Comparison of ENCODE assay signal across 8 cellular contexts in the genomic region with DNA sequence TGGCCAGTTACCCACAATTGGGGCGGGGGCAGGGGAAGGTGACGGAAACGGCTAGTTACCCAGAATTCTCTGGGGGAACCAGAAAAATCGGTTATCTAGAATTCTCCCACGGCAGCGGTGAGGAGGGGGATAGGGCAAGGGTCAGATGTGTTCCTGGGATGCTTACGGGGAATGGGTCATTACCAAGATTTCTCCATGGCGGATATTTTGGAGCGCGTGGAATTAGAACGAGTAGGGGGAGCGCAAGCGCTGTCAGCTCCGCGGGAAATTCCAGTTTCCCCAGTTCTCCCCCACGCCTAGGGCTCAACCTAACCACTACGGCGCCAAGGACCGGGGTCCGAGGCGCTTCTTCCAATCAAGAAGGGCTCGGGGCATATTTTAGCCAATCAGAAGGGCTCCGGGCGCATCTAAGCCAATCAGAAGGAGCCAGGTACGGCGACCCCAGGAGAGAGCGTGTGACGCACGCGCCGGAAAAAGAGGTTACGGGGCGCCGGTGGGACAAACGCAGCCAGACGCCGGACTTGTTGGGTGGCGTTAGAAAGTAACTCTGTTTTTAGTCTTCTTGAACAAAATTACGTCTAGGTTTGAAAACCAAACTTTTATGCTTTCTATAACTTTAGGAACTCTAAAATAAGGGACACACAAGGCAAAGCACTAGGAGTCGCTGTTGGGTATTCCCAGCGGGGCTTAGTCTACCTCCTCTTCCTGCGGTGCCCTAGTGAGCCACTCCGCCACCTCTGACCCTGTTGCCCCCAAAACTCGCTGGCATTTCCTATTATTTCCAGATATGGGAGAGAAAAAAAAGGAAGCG. TPM values are rescaled to one million over a fixed set of nuclear protein-coding genes. Genes with fewer than 3 reads are reported as not detected.
A peak's percentile ranks its signal among the peaks of the same experiment; 100 is the strongest.
DNase-seq lines count a peak whose midpoint lies in the region; ATAC-seq, FAIRE-seq and TF ChIP-seq lines count a peak whose summit lies in the region.

TSS of gene PAN2 (minus strand) at position 322 of the 811 bp plus-strand sequence. CDS start 906 bp downstream, outside the sequence.

- H3K4me3 Mint-ChIP-seq in activated CD4-positive, alpha-beta T cell treated with anti-CD3 and anti-CD28 coated beads for 36 hours = peak within 1 kb of the TSS; percentile 83

- intact Hi-C loops in activated CD4-positive, alpha-beta T cell treated with anti-CD3 and anti-CD28 coated beads for 36 hours (cut with DNase I, micrococcal nuclease) = loop anchor here (1.0 to 10.0 kb wide), 14 partner anchors 18 to 751 kb away; partner anchors contain the start of genes CS (in 2 of the 2), STAT2 (in 2 of the 2), ANKRD52 (in 1 of the 2) and COQ10A (in 1 of the 2)

- no peaks in the 10 kb centered on the region for H3K36me3 ChIP-seq in BJ (ENCODE audit: control insufficient read depth, insufficient read depth, low read length)

- no peaks in the 10 kb centered on the region for H3K27me3 ChIP-seq in BJ (ENCODE audit: control insufficient read depth, insufficient read depth, low read length)

- DNase-seq in BJ (ENCODE audit: low read depth) (peak; percentile 84), GM19239 (ENCODE audit: insufficient read length, low spot score) (peak; percentile 94), NCI-H524 (lab: John Stamatoyannopoulos, UW) (peak; percentile 92 to 93), choroid plexus epithelial cell (ENCODE audit: low read depth) (peak; percentile 98), kidney tubule cell (ENCODE audit: low spot score) (peak; percentile 99)
- DNase-seq in activated CD4-positive, alpha-beta T cell treated with anti-CD3 and anti-CD28 coated beads for 36 hours = peak; percentile 96
- peak; percentile 71 to 93 (median 82) for DNase-seq in stimulated activated CD4-positive, alpha-beta T cell treated with anti-CD3 and anti-CD28 coated beads, Interleukin-1b, Interleukin-23, amount 100 ng/mL, for 24 hours (ENCODE audit: low read depth in 4 of 4, low spot score in 1 of 4)

- H3K4me1 Mint-ChIP-seq in activated CD4-positive, alpha-beta T cell treated with anti-CD3 and anti-CD28 coated beads for 36 hours = peaks cover 37% of the 10 kb centered on the region

- peak; percentile 92 for ATAC-seq in HG03457 (IDR thresholded peaks at IDR 0.05; ENCODE audit: unreplicated experiment)
- peak; percentile 88 for ATAC-seq in activated CD4-positive, alpha-beta T cell treated with anti-CD3 and anti-CD28 coated beads for 36 hours

- POLR2A ChIA-PET in BJ (lab: Charles Lee) = interaction anchor here (0.7 to 1.0 kb wide), 3 partner anchors 19 to 228 kb away, joined by 3 to 5 read pairs (median 4); partner anchors contain the start of gene CNPY2
- POLR2A ChIA-PET in activated CD4-positive, alpha-beta T cell treated with anti-CD3 and anti-CD28 coated beads for 36 hours (lab: Charles Lee) = interaction anchor here (0.5 to 2.2 kb wide), 4 partner anchors 14 to 69 kb away, joined by 7 to 10 read pairs (median 9); partner anchors contain the start of genes CNPY2 and STAT2

- FAIRE-seq in GM19239 (lab: Jason Lieb, UNC) = peak; percentile 87

- H3K9me3 Mint-ChIP-seq in activated CD4-positive, alpha-beta T cell treated with anti-CD3 and anti-CD28 coated beads for 36 hours (ENCODE audit: low read depth) = no peaks in the 10 kb centered on the region

- peak within 1 kb of the TSS; percentile 99 for H3K27ac Mint-ChIP-seq in activated CD4-positive, alpha-beta T cell treated with anti-CD3 and anti-CD28 coated beads for 36 hours

- peak within 1 kb of the TSS; percentile 48 for H3K4me3 ChIP-seq in BJ (ENCODE audit: low read depth, low read length)
- H3K4me3 ChIP-seq in choroid plexus epithelial cell (ENCODE audit: low read depth, low read length) = peak within 1 kb of the TSS; percentile 69

- peaks cover 2% of the 10 kb centered on the region for H3K36me3 Mint-ChIP-seq in activated CD4-positive, alpha-beta T cell treated with anti-CD3 and anti-CD28 coated beads for 36 hours (ENCODE audit: low read depth)

- H3K27me3 Mint-ChIP-seq in activated CD4-positive, alpha-beta T cell treated with anti-CD3 and anti-CD28 coated beads for 36 hours = no peaks in the 10 kb centered on the region

- TF ChIP-seq CTCF in BJ (IDR thresholded peaks at IDR 0.05; ENCODE audit: insufficient read depth, low read depth, low read length) = peak; percentile 78
- peak; percentile 78 for TF ChIP-seq CTCF in choroid plexus epithelial cell (conservative IDR thresholded peaks at IDR 0.05; ENCODE audit: low read depth, low read length)

- CTCF ChIA-PET in BJ (lab: Yijun Ruan, JAX) = interaction anchor here (0.6 to 2.1 kb wide), 12 partner anchors 9 to 304 kb away, joined by 3 to 8 read pairs (median 4); partner anchors contain the start of genes APOF and STAT2
- CTCF ChIA-PET in activated CD4-positive, alpha-beta T cell treated with anti-CD3 and anti-CD28 coated beads for 36 hours (lab: Charles Lee) = interaction anchor here (0.5 to 3.9 kb wide), 13 partner anchors 11 to 355 kb away, joined by 3 to 16 read pairs (median 4); partner anchors contain the start of genes CNPY2 and STAT2

RNA-seq across cellular contexts. Expression of gene PAN2, which starts in this region (rescaled TPM):
- polyA plus RNA-seq in BJ (2011; rRNA removed) = 27.2 and 32.3 TPM in 2 replicates
- 9.5 and 11.6 TPM in 2 replicates for polyA minus RNA-seq in BJ (2011; rRNA and poly(A)+ RNA removed)
- 10 to 100 TPM; 54.6 to 62.5 TPM for total RNA-seq in activated CD4-positive, alpha-beta T cell treated with anti-CD3 and anti-CD28 coated beads for 36 hours

Comparison
In these comparisons a context has a peak if more than half of its experiments do, and no peak if none do; other contexts are left out.
1. Peak in every context shown above with its lines: DNase-seq, ATAC-seq and H3K4me3 ChIP-seq.